Comparison of ENCODE assay signal across 1 cellular context in the genomic region with DNA sequence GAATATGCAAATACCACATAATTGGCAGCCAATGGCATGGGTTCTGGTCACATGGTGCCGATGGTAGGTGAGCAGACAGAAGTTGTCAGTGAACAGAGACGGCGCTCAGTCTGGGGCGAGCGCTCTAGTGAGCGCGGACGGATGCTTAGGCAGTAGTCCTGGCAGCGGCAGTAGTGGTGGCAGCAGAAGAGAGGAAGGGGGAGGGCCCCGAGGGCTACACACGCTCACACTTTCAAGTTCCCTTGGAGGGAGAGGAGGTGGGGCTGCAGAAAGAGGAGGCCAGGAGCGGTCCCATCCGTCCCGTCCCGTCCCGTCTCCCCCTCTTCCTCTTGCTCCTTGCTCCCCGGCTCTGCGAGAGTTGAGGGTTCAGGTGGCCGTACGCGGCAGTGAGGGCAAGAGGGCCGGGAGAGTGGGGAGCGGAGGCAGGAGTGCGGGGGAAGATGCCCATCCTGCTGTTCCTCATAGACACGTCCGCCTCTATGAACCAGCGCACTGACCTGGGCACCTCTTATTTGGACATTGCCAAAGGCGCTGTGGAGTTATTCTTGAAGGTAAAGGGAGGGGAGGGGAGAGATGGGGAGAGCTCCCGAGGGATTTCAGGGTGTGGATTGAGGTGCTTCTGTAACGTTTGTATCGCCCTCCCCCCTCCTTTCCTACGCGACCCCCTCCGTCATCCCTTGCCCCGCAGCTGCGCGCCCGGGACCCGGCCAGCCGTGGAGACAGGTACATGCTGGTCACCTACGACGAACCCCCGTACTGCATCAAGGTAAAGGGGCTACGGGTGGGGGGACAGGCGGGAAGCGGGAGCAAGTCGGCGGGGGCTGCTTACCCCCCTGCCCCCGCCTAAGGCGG.
TF ChIP-seq lines count a peak whose summit lies in the region.

Gene INTS6L, plus strand, starts transcription at position 108 of the 852 bp plus-strand sequence. Its CDS starts 333 bp downstream, at position 441.

TF ChIP-seq in GM12878, 131 proteins besides CTCF, POLR2A, EP300 and RAD21 (continued from another document):
- TF ChIP-seq BACH1 (IDR thresholded peaks at IDR 0.05; ENCODE audit: borderline replicate concordance): peak; percentile 27; the same call in 1 of the 2 replicates
TF ChIP-seq in GM12878: peak in this region for 35.
